22 cellular contexts compared by ENCODE assay signal in the genomic region with DNA sequence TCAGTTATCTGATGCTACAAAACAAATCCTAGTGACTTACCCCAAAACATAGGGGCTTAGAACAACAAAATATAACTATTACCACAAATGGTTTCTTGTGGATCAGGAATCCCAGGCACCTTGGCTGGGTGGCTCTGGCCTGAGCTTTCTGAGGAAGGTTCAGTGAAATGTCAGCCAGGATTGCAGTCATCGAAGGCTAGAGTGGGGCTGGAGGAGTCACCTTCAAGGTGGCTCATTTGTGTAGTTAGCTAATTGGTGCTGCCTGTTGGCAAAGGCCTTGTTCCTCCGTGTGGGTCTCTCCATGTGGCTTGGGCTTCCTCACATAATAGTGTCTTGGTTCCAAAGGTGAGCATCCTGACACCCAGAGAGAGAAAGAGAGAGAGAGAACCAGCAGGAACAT. TPM values are rescaled to one million over a fixed set of nuclear protein-coding genes. Genes with fewer than 3 reads are reported as not detected.
DNase-seq lines count a peak whose midpoint lies in the region; ATAC-seq and TF ChIP-seq lines count a peak whose summit lies in the region.
"Had no signal": no experiment of that assay in that cellular context is flagged by ENCODE, and none has a peak within 500 bp of the region (broad histone marks: within the 10 kb centered on the region; RNA-seq: fewer than 3 reads in every experiment).

No MANE protein-coding gene starts in this region.

- H3K4me3 ChIP-seq in right cardiac atrium (ENCODE audit: low read length) (no peak overlapping the region), heart right ventricle (no peak overlapping the region), muscle layer of duodenum (ENCODE audit: low read depth in 1 of 2, low read length in 2 of 2) (no peak overlapping the region), subcutaneous abdominal adipose tissue (ENCODE audit: low read depth in 1 of 5, low read length in 5 of 5) (no peak overlapping the region), OCI-LY7 (ENCODE audit: low read depth, low read length, poor library complexity, severe bottlenecking) (no peak overlapping the region)
- H3K4me3 ChIP-seq: ascending aorta, BLaER1, ovary had no signal

- no peaks in the 10 kb centered on the region for H3K27me3 Mint-ChIP-seq in activated naive CD8-positive, alpha-beta T cell treated with anti-CD3 and anti-CD28 coated beads for 36 hours
- H3K27me3 Mint-ChIP-seq: activated naive CD4-positive, alpha-beta T cell treated with anti-CD3 and anti-CD28 coated beads, Interleukin-2, amount 10 ng/mL, durations not matched to agents 7 days and 5 days had no signal

- no peaks in the 10 kb centered on the region for H3K9me2 ChIP-seq in OCI-LY7 (ENCODE audit: insufficient read depth, low read length)

- H3K4me3 Mint-ChIP-seq in activated naive CD8-positive, alpha-beta T cell treated with anti-CD3 and anti-CD28 coated beads for 36 hours, result no peak overlapping the region
- H3K4me3 Mint-ChIP-seq: activated naive CD4-positive, alpha-beta T cell treated with anti-CD3 and anti-CD28 coated beads, Interleukin-2, amount 10 ng/mL, durations not matched to agents 7 days and 5 days; activated T-cell treated with anti-CD3 and anti-CD28 coated beads, Interleukin-2, amount 50 U/mL, for 72 hours; natural killer cell had no signal

- H3K36me3 ChIP-seq in heart right ventricle (no peaks in the 10 kb centered on the region), muscle layer of duodenum (ENCODE audit: control insufficient read depth in 1 of 2, insufficient read depth in 2 of 2, low read length in 2 of 2) (no peaks in the 10 kb centered on the region), subcutaneous abdominal adipose tissue (ENCODE audit: control insufficient read depth in 5 of 5, insufficient read depth in 5 of 5, low read length in 5 of 5) (no peaks in the 10 kb centered on the region), OCI-LY7 (ENCODE audit: insufficient read depth, low read length) (no peaks in the 10 kb centered on the region)
- H3K36me3 ChIP-seq: ascending aorta, BLaER1, ovary had no signal

- intact Hi-C loops in right cardiac atrium (cut with DNase I) (no loop called here), heart right ventricle (cut with DNase I) (no loop called here), OCI-LY7 (cut with micrococcal nuclease; ENCODE audit: unreplicated experiment) (no loop called here)

- no peak overlapping the region for H3K4me2 ChIP-seq in OCI-LY7 (ENCODE audit: low read length)
- H3K4me2 ChIP-seq: BLaER1 had no signal

- H3K9me3 Mint-ChIP-seq in activated naive CD8-positive, alpha-beta T cell treated with anti-CD3 and anti-CD28 coated beads for 36 hours, result peaks cover 17% of the 10 kb centered on the region

- no peak overlapping the region for H3K27ac Mint-ChIP-seq in activated naive CD8-positive, alpha-beta T cell treated with anti-CD3 and anti-CD28 coated beads for 36 hours
- H3K27ac Mint-ChIP-seq: activated naive CD4-positive, alpha-beta T cell treated with anti-CD3 and anti-CD28 coated beads, Interleukin-2, amount 10 ng/mL, durations not matched to agents 7 days and 5 days; activated T-cell treated with anti-CD3 and anti-CD28 coated beads, Interleukin-2, amount 50 U/mL, for 72 hours; natural killer cell had no signal

- CTCF ChIA-PET in OCI-LY7 (lab: Charles Lee; ENCODE audit: unreplicated experiment), result interaction anchor here (0.9 to 1.5 kb wide), 2 partner anchors 8 to 11 kb away, joined by 3 read pairs; no protein-coding TSS in a partner anchor

- DNase-seq in right cardiac atrium (no peak), heart right ventricle (no peak), dermis blood vessel endothelial cell (no peak), OCI-LY7 (ENCODE audit: low spot score) (no peak)
- DNase-seq in activated naive CD8-positive, alpha-beta T cell treated with anti-CD3 and anti-CD28 coated beads for 36 hours, result no peak
- DNase-seq in activated effector memory CD4-positive, alpha-beta T cell treated with Interleukin-2 at 50 U/mL for 16 hours, result no peak
- DNase-seq: activated CD4-positive, CD25-positive, alpha-beta regulatory T cell treated with anti-CD3 and anti-CD28 coated beads, Interleukin-2, amount 50 U/mL, for 72 hours; activated CD8-positive, alpha-beta memory T cell treated with anti-CD3 and anti-CD28 coated beads for 24 hours; activated naive CD4-positive, alpha-beta T cell treated with anti-CD3 and anti-CD28 coated beads, Interleukin-2, amount 10 ng/mL, durations not matched to agents 7 days and 5 days; activated T-cell treated with anti-CD3 and anti-CD28 coated beads, Interleukin-2, amount 50 U/mL, for 72 hours; effector CD8-positive, alpha-beta T cell; erythroblast; natural killer cell; NCI-H1048; NCI-H187 treated with DMSO at 0.1 percent for 48 hours; ovary; SIG-M5; stimulated activated CD4-positive, alpha-beta T cell treated with anti-CD3 and anti-CD28 coated beads, Interleukin-1b, Interleukin-23, amount 100 ng/mL, for 48 hours had no signal

- 72% methylated on average over 2 of the region's 2 CpGs for WGBS in right cardiac atrium
- 86 to 87% methylated on average over 2 of the region's 2 CpGs for WGBS in heart right ventricle, 2 donors

- H3K27ac ChIP-seq in right cardiac atrium (ENCODE audit: low read length) (peak overlapping the region; percentile 21), heart right ventricle (peak overlapping the region in 3 of 10 donors; percentile 41 to 74 (median 68)), muscle layer of duodenum (ENCODE audit: low read length) (peak overlapping the region; percentile 53), subcutaneous abdominal adipose tissue (ENCODE audit: low read depth, low read length) (peak overlapping the region; percentile 58), OCI-LY7 (ENCODE audit: low read depth, low read length, poor library complexity, severe bottlenecking) (no peak overlapping the region)
- H3K27ac ChIP-seq: ascending aorta, BLaER1, ovary had no signal

- ATAC-seq in right cardiac atrium (no peak), heart right ventricle (no peak)
- ATAC-seq: activated T-cell treated with anti-CD3 and anti-CD28 coated beads, Interleukin-2, amount 50 U/mL, for 72 hours; natural killer cell had no signal

- no peak overlapping the region for H3K9ac ChIP-seq in subcutaneous abdominal adipose tissue (ENCODE audit: low read length in 5 of 5)
- H3K9ac ChIP-seq: BLaER1 had no signal

- H2AFZ ChIP-seq in OCI-LY7 (ENCODE audit: low read length), result no peak overlapping the region

- no peak for TF ChIP-seq CTCF in heart right ventricle (IDR thresholded peaks at IDR 0.05)
- TF ChIP-seq CTCF in OCI-LY7 (conservative IDR thresholded peaks at IDR 0.05; ENCODE audit: low read length), result no peak

- H3K79me2 ChIP-seq in OCI-LY7 (ENCODE audit: insufficient read depth, low read depth, low read length), result no peaks in the 10 kb centered on the region

- POLR2A ChIA-PET in OCI-LY7 (lab: Charles Lee), result no interaction called here

- no peaks in the 10 kb centered on the region for H3K4me1 Mint-ChIP-seq in activated naive CD8-positive, alpha-beta T cell treated with anti-CD3 and anti-CD28 coated beads for 36 hours
- H3K4me1 Mint-ChIP-seq: activated naive CD4-positive, alpha-beta T cell treated with anti-CD3 and anti-CD28 coated beads, Interleukin-2, amount 10 ng/mL, durations not matched to agents 7 days and 5 days; natural killer cell had no signal

- no peaks in the 10 kb centered on the region for H3K9me3 ChIP-seq in right cardiac atrium (ENCODE audit: control insufficient read depth, low read length)
- peaks cover 0 to 28% (median 24%) of the 10 kb centered on the region in 11 donors for H3K9me3 ChIP-seq in heart right ventricle
- peaks cover 10 to 15% of the 10 kb centered on the region in 2 donors for H3K9me3 ChIP-seq in muscle layer of duodenum (ENCODE audit: control insufficient read depth in 1 of 2, low read length in 2 of 2)
- peaks cover 7 to 20% (median 19%) of the 10 kb centered on the region in 5 donors for H3K9me3 ChIP-seq in subcutaneous abdominal adipose tissue (ENCODE audit: control insufficient read depth in 5 of 5, low read length in 5 of 5)
- H3K9me3 ChIP-seq in OCI-LY7 (ENCODE audit: low read length), result peaks cover 17% of the 10 kb centered on the region; the same call in 1 of the 2 replicates
- H3K9me3 ChIP-seq: ovary had no signal

- H3K4me1 ChIP-seq in right cardiac atrium (ENCODE audit: control insufficient read depth, insufficient read depth, low read length), result peaks cover 3% of the 10 kb centered on the region
- H3K4me1 ChIP-seq in heart right ventricle, result no peaks in the 10 kb centered on the region
- H3K4me1 ChIP-seq in muscle layer of duodenum (ENCODE audit: control insufficient read depth in 1 of 2, insufficient read depth in 2 of 2, low read length in 2 of 2), result no peaks in the 10 kb centered on the region
- H3K4me1 ChIP-seq in subcutaneous abdominal adipose tissue (ENCODE audit: control insufficient read depth in 5 of 5, insufficient read depth in 5 of 5, low read length in 5 of 5), result peaks cover 0 to 6% (median 0%) of the 10 kb centered on the region in 5 donors
- H3K4me1 ChIP-seq in OCI-LY7 (ENCODE audit: insufficient read depth, low read length, poor library complexity, severe bottlenecking), result no peaks in the 10 kb centered on the region
- H3K4me1 ChIP-seq: ascending aorta had no signal

- BruUV-seq in OCI-LY7 (replicated peaks; lab: Mats Ljungman, UMichigan), result no TSS peak

- H3K27me3 ChIP-seq in right cardiac atrium (ENCODE audit: control insufficient read depth, insufficient read depth) (no peaks in the 10 kb centered on the region), heart right ventricle (no peaks in the 10 kb centered on the region), muscle layer of duodenum (ENCODE audit: low read depth, low read length) (no peaks in the 10 kb centered on the region), subcutaneous abdominal adipose tissue (ENCODE audit: control insufficient read depth in 5 of 5, insufficient read depth in 4 of 5, low read length in 5 of 5) (peaks cover 0 to 7% (median 0%) of the 10 kb centered on the region in 5 donors)
- H3K27me3 ChIP-seq: ascending aorta, BLaER1, ovary had no signal

- no peaks in the 10 kb centered on the region for H4K20me1 ChIP-seq in OCI-LY7 (ENCODE audit: insufficient read depth, low read length)
- H4K20me1 ChIP-seq: BLaER1 had no signal

- H3K36me3 Mint-ChIP-seq in activated naive CD8-positive, alpha-beta T cell treated with anti-CD3 and anti-CD28 coated beads for 36 hours, result peaks cover 12% of the 10 kb centered on the region
- H3K36me3 Mint-ChIP-seq: activated naive CD4-positive, alpha-beta T cell treated with anti-CD3 and anti-CD28 coated beads, Interleukin-2, amount 10 ng/mL, durations not matched to agents 7 days and 5 days had no signal

RNA-seq across cellular contexts. Expression of a gene that starts 57.4 kb away (rescaled TPM):
- total RNA-seq in right cardiac atrium (10 to 100 TPM; 70.1 to 91.4 (median 87.8) TPM), heart right ventricle (100 to 1,000 TPM in 2 of 10 donors, 10 to 100 TPM in 8; 72.0 to 112 (median 92.2) TPM), dermis blood vessel endothelial cell (80.2 and 95.4 TPM in 2 replicates), OCI-LY7 (2022) (57.6 and 58.8 TPM in 2 replicates)
- polyA plus RNA-seq in right cardiac atrium (76.4 TPM), heart right ventricle (100 to 1,000 TPM in 1 of 2 donors, 10 to 100 TPM in 1; 22.0 to 143 TPM)
- total RNA-seq in activated naive CD8-positive, alpha-beta T cell treated with anti-CD3 and anti-CD28 coated beads for 36 hours, result 10 to 100 TPM; 65.6 to 68.5 TPM
- total RNA-seq in OCI-LY7 (2014; rRNA removed; shearing (Covaris generic)), result 113 and 117 TPM in 2 replicates
